Comparison of ENCODE assay signal across 8 cellular contexts in the genomic region with DNA sequence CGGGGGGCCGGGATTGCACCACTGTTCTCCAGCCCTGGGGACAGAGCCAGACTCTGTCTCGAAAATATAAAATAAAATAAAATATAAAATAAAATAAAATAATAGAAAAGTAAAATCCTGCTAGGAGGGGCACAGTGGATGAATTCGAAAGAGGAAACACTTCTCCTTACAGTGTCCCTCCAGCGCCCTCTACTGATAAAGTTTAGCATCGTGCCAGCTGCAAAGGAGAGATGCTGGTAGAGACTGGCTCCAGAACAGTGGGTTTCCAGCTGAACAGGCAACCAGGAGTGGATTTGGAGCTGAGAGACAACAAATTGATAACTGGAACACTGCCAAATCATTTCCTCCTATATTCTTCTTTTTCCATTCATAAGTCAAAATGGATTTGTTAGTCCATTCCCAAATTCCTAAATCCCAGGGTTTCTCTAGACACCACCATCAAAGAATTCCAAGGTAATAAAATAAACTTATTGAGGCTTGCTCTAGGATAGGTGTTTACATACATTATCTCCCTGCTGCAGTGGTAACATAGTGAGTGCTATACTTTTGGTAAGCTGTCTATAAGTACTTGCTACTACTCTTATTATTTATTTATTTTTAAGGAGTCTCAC. TPM values are rescaled to one million over a fixed set of nuclear protein-coding genes. Genes with fewer than 3 reads are reported as not detected.
DNase-seq lines count a peak whose midpoint lies in the region; ATAC-seq and TF ChIP-seq lines count a peak whose summit lies in the region.

No MANE protein-coding gene starts in this region.

- H3K4me3 ChIP-seq in HFF-Myc (replicated peaks; ENCODE audit: low read depth, low read length): no peak overlapping the region
- H3K4me3 ChIP-seq in adrenal gland: no peak overlapping the region
- peak overlapping the region in 1 of 2 donors; percentile 17 for H3K4me3 ChIP-seq in right atrium auricular region
- H3K4me3 ChIP-seq in skeletal muscle cell (ENCODE audit: low read depth, low read length): no peak overlapping the region

- WGBS in adrenal gland, 4 donors: 23 to 29% (median 25%) methylated on average over 6 of the region's 6 CpGs

- no peak overlapping the region for H3K27ac Mint-ChIP-seq in T-cell

- H3K4me1 Mint-ChIP-seq in T-cell: peaks cover 4 to 5% (median 4%) of the 10 kb centered on the region in 3 donors

- H3K27ac ChIP-seq in adrenal gland (no peak overlapping the region), right atrium auricular region (no peak overlapping the region)

- peak; percentile 86 for DNase-seq in ELR (ENCODE audit: low read depth)
- peak; percentile 54 for DNase-seq in HFF-Myc (ENCODE audit: extremely low read depth, low read depth)
- peak; percentile 18 for DNase-seq in NCI-H1417 treated with DMSO at 0.1 percent for 48 hours (lab: John Stamatoyannopoulos, UW)
- peak; percentile 19 to 72 (median 58) for DNase-seq in T-cell
- peak; percentile 71 to 91 (median 80) for DNase-seq in adrenal gland
- DNase-seq in right atrium auricular region (ENCODE audit: low spot score): peak; percentile 91
- DNase-seq in skeletal muscle cell (ENCODE audit: low read depth): peak; percentile 28

- intact Hi-C loops in adrenal gland (cut with DNase I): loop anchor here (5.0 to 10.0 kb wide), 2 partner anchors 143 to 176 kb away; no protein-coding TSS in a partner anchor

- no peak overlapping the region for H3K4me3 Mint-ChIP-seq in T-cell

- no peak for TF ChIP-seq POLR2A in adrenal gland (IDR thresholded peaks at IDR 0.05)

- H3K4me1 ChIP-seq in adrenal gland (replicated peaks in 1 of 2): no peaks in the 10 kb centered on the region
- H3K4me1 ChIP-seq in right atrium auricular region: peaks cover 0 to 7% of the 10 kb centered on the region in 2 donors

- ATAC-seq in T-cell (replicated peaks in 1 of 4) (peak; percentile 34 to 71 (median 48)), HG02840 (IDR thresholded peaks at IDR 0.05; ENCODE audit: low FRiP score, unreplicated experiment) (no peak)

- H3K36me3 Mint-ChIP-seq in T-cell: no peaks in the 10 kb centered on the region

- H3K27me3 ChIP-seq in adrenal gland (peaks cover 4% of the 10 kb centered on the region), right atrium auricular region (no peaks in the 10 kb centered on the region)

- POLR2A ChIA-PET in T-cell (lab: Charles Lee): interaction anchor here in 1 of 2 donors (0.5 kb wide), 1 partner anchor 1121 kb away, joined by 12 read pairs; no protein-coding TSS in a partner anchor

- TF ChIP-seq CTCF in HFF-Myc (IDR thresholded peaks at IDR 0.05; ENCODE audit: low read depth, low read length, missing control alignments): peak; percentile 79
- TF ChIP-seq CTCF in adrenal gland (IDR thresholded peaks at IDR 0.05): peak; percentile 48 to 84 (median 60)
- TF ChIP-seq CTCF in right atrium auricular region (IDR thresholded peaks at IDR 0.05): peak; percentile 70 to 89

- no peaks in the 10 kb centered on the region for H3K9me3 ChIP-seq in adrenal gland (replicated peaks in 1 of 3)
- H3K9me3 ChIP-seq in right atrium auricular region: no peaks in the 10 kb centered on the region

- H3K27me3 Mint-ChIP-seq in T-cell: peaks cover 9 to 23% of the 10 kb centered on the region in 2 donors

- H3K36me3 ChIP-seq in adrenal gland (replicated peaks in 1 of 2) (no peaks in the 10 kb centered on the region), right atrium auricular region (no peaks in the 10 kb centered on the region)

- no peaks in the 10 kb centered on the region for H3K9me3 Mint-ChIP-seq in T-cell

- CTCF ChIA-PET in T-cell (lab: Charles Lee): interaction anchor here (0.6 to 7.8 kb wide), 16 partner anchors 8 to 1251 kb away, joined by 3 to 201 read pairs (median 4); a partner anchor contains a TSS

RNA-seq across cellular contexts. Expression of a gene that starts 31.7 kb away (rescaled TPM):
- total RNA-seq in T-cell: 10 to 100 TPM; 27.7 to 30.5 (median 28.9) TPM
- total RNA-seq in adrenal gland: 10 to 100 TPM in 6 of 8 donors, 1 to 10 TPM in 2; 5.1 to 18.7 (median 13.6) TPM
- polyA plus RNA-seq in adrenal gland: 10 to 100 TPM; 16.6 to 21.0 (median 17.0) TPM
- total RNA-seq in right atrium auricular region: 10 to 100 TPM; 18.9 to 22.6 TPM

RNA-seq across cellular contexts. Expression of a gene that starts 32.4 kb away (rescaled TPM):
- total RNA-seq in T-cell: under 1 TPM in 2 of 5 donors, not detected in 3; 0.07 to 0.12 TPM
- 10 to 100 TPM in 1 of 8 donors, 1 to 10 TPM in 7; 2.3 to 15.1 (median 6.3) TPM for total RNA-seq in adrenal gland
- 1 to 10 TPM; 2.6 to 3.4 (median 2.6) TPM for polyA plus RNA-seq in adrenal gland
- 10 to 100 TPM in 1 of 2 donors, 1 to 10 TPM in 1; 7.5 to 16.5 TPM for total RNA-seq in right atrium auricular region

Comparison
In these comparisons a context has a peak if more than half of its experiments do, and no peak if none do; other contexts are left out.
1. DNase-seq: peak in every context shown above with its lines; median percentile 91 in right atrium auricular region; 86 in ELR; 80 in adrenal gland; 58 in T-cell; 54 in HFF-Myc; 28 in skeletal muscle cell; 18 in NCI-H1417 treated with DMSO at 0.1 percent for 48 hours.